In the genomic region with DNA sequence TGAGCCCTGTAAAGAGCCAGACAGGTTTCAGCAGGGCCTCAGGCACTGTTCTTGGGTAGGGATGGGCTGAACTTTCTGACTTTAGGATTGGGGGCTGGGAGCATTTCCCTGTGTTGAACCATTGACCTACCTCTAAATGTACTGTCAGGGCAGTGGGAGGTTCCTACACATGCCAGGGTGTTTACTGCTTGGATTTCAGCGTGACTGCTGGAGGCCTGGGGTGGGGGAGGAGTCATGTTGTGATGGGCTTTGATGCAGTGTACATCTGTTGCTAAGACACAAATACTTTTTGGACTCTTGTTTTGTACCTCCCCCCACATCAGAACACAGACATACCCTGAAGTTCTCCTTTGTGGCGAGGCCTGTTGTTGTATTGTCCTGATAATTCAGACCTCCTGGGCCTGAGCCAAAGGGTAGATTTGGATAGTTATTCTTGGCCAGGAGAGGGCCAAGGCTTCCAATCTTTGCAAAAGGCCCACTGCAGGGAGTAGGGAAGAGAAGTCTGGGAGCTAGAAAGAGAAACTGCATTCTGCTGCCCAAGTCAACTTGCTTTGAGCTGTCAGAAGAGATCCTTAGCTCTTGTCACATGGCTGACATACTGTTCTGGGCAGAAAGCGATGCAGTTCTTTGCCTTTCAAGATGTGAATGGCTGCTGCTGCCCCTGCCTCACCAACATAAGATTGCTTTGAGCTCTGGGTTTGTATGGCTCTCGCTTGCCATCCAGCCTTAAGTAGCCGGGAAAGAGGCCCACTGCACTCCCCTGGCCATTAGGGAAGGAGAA, we compare ENCODE assay signal across 8 cellular contexts. TPM values are rescaled to one million over a fixed set of nuclear protein-coding genes. Genes with fewer than 3 reads are reported as not detected.
A peak's percentile ranks its signal among the peaks of the same experiment; 100 is the strongest.
DNase-seq lines count a peak whose midpoint lies in the region; ATAC-seq, FAIRE-seq and TF ChIP-seq lines count a peak whose summit lies in the region.

No MANE protein-coding gene starts in this region.

- H3K27me3 Mint-ChIP-seq in activated naive CD4-positive, alpha-beta T cell treated with anti-CD3 and anti-CD28 coated beads for 36 hours (ENCODE audit: low read depth): no peaks in the 10 kb centered on the region
- H3K27me3 Mint-ChIP-seq in activated naive CD8-positive, alpha-beta T cell treated with anti-CD3 and anti-CD28 coated beads, Interleukin-2, amount 10 ng/mL, durations not matched to agents 7 days and 5 days: no peaks in the 10 kb centered on the region

- no peak for FAIRE-seq in GM19239 (lab: Jason Lieb, UNC)

- TF ChIP-seq CTCF in heart right ventricle (IDR thresholded peaks at IDR 0.05): peak in 4 of 9 donors; percentile 14 to 48 (median 38)

- intact Hi-C loops in activated naive CD4-positive, alpha-beta T cell treated with anti-CD3 and anti-CD28 coated beads for 36 hours (cut with micrococcal nuclease): no loop called here
- intact Hi-C loops in heart right ventricle (cut with DNase I): loop anchor here in 2 of 10 donors (2.0 kb wide), 2 partner anchors 23 to 55 kb away; a partner anchor contains a TSS

- no peaks in the 10 kb centered on the region for H3K9me3 Mint-ChIP-seq in activated naive CD4-positive, alpha-beta T cell treated with anti-CD3 and anti-CD28 coated beads for 36 hours
- H3K9me3 Mint-ChIP-seq in activated naive CD8-positive, alpha-beta T cell treated with anti-CD3 and anti-CD28 coated beads, Interleukin-2, amount 10 ng/mL, durations not matched to agents 7 days and 5 days: no peaks in the 10 kb centered on the region

- peak overlapping the region; percentile 27 to 89 (median 84) for H3K4me3 ChIP-seq in heart right ventricle
- peak overlapping the region; percentile 56 for H3K4me3 ChIP-seq in skeletal muscle satellite cell (ENCODE audit: low read length)

- no peaks in the 10 kb centered on the region for H3K27me3 ChIP-seq in heart right ventricle
- no peaks in the 10 kb centered on the region for H3K27me3 ChIP-seq in skeletal muscle satellite cell (ENCODE audit: control insufficient read depth, insufficient read depth, low read length)

- POLR2A ChIA-PET in activated naive CD8-positive, alpha-beta T cell treated with anti-CD3 and anti-CD28 coated beads, Interleukin-2, amount 10 ng/mL, durations not matched to agents 7 days and 5 days (lab: Charles Lee): no interaction called here

- H3K4me1 ChIP-seq in heart right ventricle: peaks cover 45 to 84% (median 76%) of the 10 kb centered on the region in 9 donors
- peaks cover 67% of the 10 kb centered on the region for H3K4me1 ChIP-seq in skeletal muscle satellite cell (ENCODE audit: control insufficient read depth, insufficient read depth, low read length)

- peak overlapping the region; percentile 63 for H3K27ac Mint-ChIP-seq in activated naive CD4-positive, alpha-beta T cell treated with anti-CD3 and anti-CD28 coated beads for 36 hours
- peak overlapping the region; percentile 34 for H3K27ac Mint-ChIP-seq in activated naive CD8-positive, alpha-beta T cell treated with anti-CD3 and anti-CD28 coated beads, Interleukin-2, amount 10 ng/mL, durations not matched to agents 7 days and 5 days

- H3K36me3 Mint-ChIP-seq in activated naive CD4-positive, alpha-beta T cell treated with anti-CD3 and anti-CD28 coated beads for 36 hours (ENCODE audit: low read depth): peaks cover 54% of the 10 kb centered on the region
- H3K36me3 Mint-ChIP-seq in activated naive CD8-positive, alpha-beta T cell treated with anti-CD3 and anti-CD28 coated beads, Interleukin-2, amount 10 ng/mL, durations not matched to agents 7 days and 5 days: peaks cover 29% of the 10 kb centered on the region

- 17 to 21% methylated on average over 5 of the region's 5 CpGs for WGBS in heart right ventricle, 2 donors

- H3K9me3 ChIP-seq in heart right ventricle (no peaks in the 10 kb centered on the region), skeletal muscle satellite cell (replicated peaks; ENCODE audit: low read length) (no peaks in the 10 kb centered on the region)

- peak overlapping the region; percentile 93 for H3K9ac ChIP-seq in skeletal muscle satellite cell (ENCODE audit: low read depth, low read length)

- peak overlapping the region; percentile 92 to 99 (median 98) for H3K27ac ChIP-seq in heart right ventricle

- no peak for ATAC-seq in activated naive CD8-positive, alpha-beta T cell treated with anti-CD3 and anti-CD28 coated beads, Interleukin-2, amount 10 ng/mL, durations not matched to agents 7 days and 5 days (ENCODE audit: low read depth)
- peak in 7 of 8 donors; percentile 3 to 36 (median 13) for ATAC-seq in heart right ventricle

- H3K4me3 Mint-ChIP-seq in activated naive CD4-positive, alpha-beta T cell treated with anti-CD3 and anti-CD28 coated beads for 36 hours: no peak overlapping the region
- H3K4me3 Mint-ChIP-seq in activated naive CD8-positive, alpha-beta T cell treated with anti-CD3 and anti-CD28 coated beads, Interleukin-2, amount 10 ng/mL, durations not matched to agents 7 days and 5 days: no peak overlapping the region

- H3K4me1 Mint-ChIP-seq in activated naive CD4-positive, alpha-beta T cell treated with anti-CD3 and anti-CD28 coated beads for 36 hours (ENCODE audit: low read depth): peaks cover 73% of the 10 kb centered on the region
- peaks cover 55% of the 10 kb centered on the region for H3K4me1 Mint-ChIP-seq in activated naive CD8-positive, alpha-beta T cell treated with anti-CD3 and anti-CD28 coated beads, Interleukin-2, amount 10 ng/mL, durations not matched to agents 7 days and 5 days

- no peak for DNase-seq in activated naive CD4-positive, alpha-beta T cell treated with anti-CD3 and anti-CD28 coated beads for 36 hours
- no peak for DNase-seq in activated naive CD4-positive, alpha-beta T cell treated with Interleukin-2 at 50 U/mL for 16 hours
- DNase-seq in activated naive CD8-positive, alpha-beta T cell treated with anti-CD3 and anti-CD28 coated beads, Interleukin-2, amount 10 ng/mL, durations not matched to agents 7 days and 5 days: no peak
- peak; percentile 55 to 92 for DNase-seq in heart right ventricle
- no peak for DNase-seq in NCI-H1105 (lab: John Stamatoyannopoulos, UW)
- DNase-seq in T1000 (lab: John Stamatoyannopoulos, UW): no peak
- no peak for DNase-seq in GM19239 (ENCODE audit: insufficient read length, low spot score)

- H3K4me2 ChIP-seq in skeletal muscle satellite cell (ENCODE audit: low read length): peak overlapping the region; percentile 85

- CTCF ChIA-PET in activated naive CD4-positive, alpha-beta T cell treated with anti-CD3 and anti-CD28 coated beads for 36 hours (lab: Charles Lee): interaction anchor here (1.3 kb wide), 1 partner anchor 25 kb away, joined by 6 read pairs; no protein-coding TSS in a partner anchor

- H3K36me3 ChIP-seq in heart right ventricle (peaks cover 0 to 61% (median 23%) of the 10 kb centered on the region in 9 donors), skeletal muscle satellite cell (ENCODE audit: insufficient read depth, low read length) (peaks cover 34% of the 10 kb centered on the region)

RNA-seq across cellular contexts. Expression of a gene that starts 3.7 kb away (rescaled TPM):
- 100 to 1,000 TPM in 1 of 2 experiments, 10 to 100 TPM in 1; 95.2 to 102 TPM for total RNA-seq in activated naive CD4-positive, alpha-beta T cell treated with anti-CD3 and anti-CD28 coated beads for 36 hours
- total RNA-seq in activated naive CD8-positive, alpha-beta T cell treated with anti-CD3 and anti-CD28 coated beads, Interleukin-2, amount 10 ng/mL, durations not matched to agents 7 days and 5 days: 10 to 100 TPM; 62.2 to 63.1 TPM
- total RNA-seq in heart right ventricle: 1,000 to 10,000 TPM in 1 of 10 donors, 100 to 1,000 TPM in 9; 443 to 1,033 (median 704) TPM
- polyA plus RNA-seq in heart right ventricle: 100 to 1,000 TPM; 108 to 251 TPM
- total RNA-seq in skeletal muscle satellite cell (2012; rRNA removed): 93.3 and 93.7 TPM in 2 replicates

RNA-seq across cellular contexts. Expression of a gene that starts 14.3 kb away (rescaled TPM):
- 1 to 10 TPM; 2.4 to 3.3 TPM for total RNA-seq in activated naive CD4-positive, alpha-beta T cell treated with anti-CD3 and anti-CD28 coated beads for 36 hours
- total RNA-seq in activated naive CD8-positive, alpha-beta T cell treated with anti-CD3 and anti-CD28 coated beads, Interleukin-2, amount 10 ng/mL, durations not matched to agents 7 days and 5 days: 1 to 10 TPM; 6.1 to 8.8 TPM
- 10 to 100 TPM; 45.3 to 67.3 (median 60.7) TPM for total RNA-seq in heart right ventricle
- polyA plus RNA-seq in heart right ventricle: 10 to 100 TPM; 17.5 to 54.1 TPM
- 22.6 and 47.8 TPM in 2 replicates for total RNA-seq in skeletal muscle satellite cell (2012; rRNA removed)

RNA-seq across cellular contexts. Expression of a gene that starts 49.4 kb away (rescaled TPM):
- total RNA-seq in activated naive CD4-positive, alpha-beta T cell treated with anti-CD3 and anti-CD28 coated beads for 36 hours: 10 to 100 TPM; 61.6 to 63.0 TPM
- 10 to 100 TPM; 55.1 to 56.0 TPM for total RNA-seq in activated naive CD8-positive, alpha-beta T cell treated with anti-CD3 and anti-CD28 coated beads, Interleukin-2, amount 10 ng/mL, durations not matched to agents 7 days and 5 days
- 10 to 100 TPM; 30.3 to 40.8 (median 35.9) TPM for total RNA-seq in heart right ventricle
- 10 to 100 TPM; 19.8 to 38.8 TPM for polyA plus RNA-seq in heart right ventricle
- total RNA-seq in skeletal muscle satellite cell (2012; rRNA removed): 29.4 and 29.7 TPM in 2 replicates

RNA-seq across cellular contexts. Expression of a gene that starts 55.7 kb away (rescaled TPM):
- 10 to 100 TPM; 20.2 to 23.0 TPM for total RNA-seq in activated naive CD4-positive, alpha-beta T cell treated with anti-CD3 and anti-CD28 coated beads for 36 hours
- total RNA-seq in activated naive CD8-positive, alpha-beta T cell treated with anti-CD3 and anti-CD28 coated beads, Interleukin-2, amount 10 ng/mL, durations not matched to agents 7 days and 5 days: 10 to 100 TPM; 31.3 to 36.8 TPM
- 10 to 100 TPM in 9 of 10 donors, 1 to 10 TPM in 1; 7.2 to 17.0 (median 12.3) TPM for total RNA-seq in heart right ventricle
- 10 to 100 TPM in 1 of 2 donors, 1 to 10 TPM in 1; 7.1 to 17.1 TPM for polyA plus RNA-seq in heart right ventricle
- total RNA-seq in skeletal muscle satellite cell (2012; rRNA removed): 7.4 and 8.1 TPM in 2 replicates

Comparison
In these comparisons a context has a peak if more than half of its experiments do, and no peak if none do; other contexts are left out.
1. DNase-seq: peak in heart right ventricle (2 of 2); none in activated naive CD4-positive, alpha-beta T cell treated with anti-CD3 and anti-CD28 coated beads for 36 hours (single experiment), activated naive CD4-positive, alpha-beta T cell treated with Interleukin-2 at 50 U/mL for 16 hours (single experiment), activated naive CD8-positive, alpha-beta T cell treated with anti-CD3 and anti-CD28 coated beads, Interleukin-2, amount 10 ng/mL, durations not matched to agents 7 days and 5 days (single experiment), NCI-H1105 (single experiment), T1000 (single experiment) and GM19239 (single experiment).
2. RNA of a gene that starts 3.7 kb away (total RNA-seq): 443 to 1,033 TPM in heart right ventricle; 95.2 to 102 TPM in activated naive CD4-positive, alpha-beta T cell treated with anti-CD3 and anti-CD28 coated beads for 36 hours and 62.2 to 63.1 TPM in activated naive CD8-positive, alpha-beta T cell treated with anti-CD3 and anti-CD28 coated beads, Interleukin-2, amount 10 ng/mL, durations not matched to agents 7 days and 5 days; every median in the first group is over 4 times any median in the second.
3. RNA of a gene that starts 14.3 kb away (total RNA-seq): 45.3 to 67.3 TPM in heart right ventricle; 6.1 to 8.8 TPM in activated naive CD8-positive, alpha-beta T cell treated with anti-CD3 and anti-CD28 coated beads, Interleukin-2, amount 10 ng/mL, durations not matched to agents 7 days and 5 days and 2.4 to 3.3 TPM in activated naive CD4-positive, alpha-beta T cell treated with anti-CD3 and anti-CD28 coated beads for 36 hours; every median in the first group is over 4 times any median in the second.